Comparison of ENCODE assay signal across 17 cellular contexts in the genomic region with DNA sequence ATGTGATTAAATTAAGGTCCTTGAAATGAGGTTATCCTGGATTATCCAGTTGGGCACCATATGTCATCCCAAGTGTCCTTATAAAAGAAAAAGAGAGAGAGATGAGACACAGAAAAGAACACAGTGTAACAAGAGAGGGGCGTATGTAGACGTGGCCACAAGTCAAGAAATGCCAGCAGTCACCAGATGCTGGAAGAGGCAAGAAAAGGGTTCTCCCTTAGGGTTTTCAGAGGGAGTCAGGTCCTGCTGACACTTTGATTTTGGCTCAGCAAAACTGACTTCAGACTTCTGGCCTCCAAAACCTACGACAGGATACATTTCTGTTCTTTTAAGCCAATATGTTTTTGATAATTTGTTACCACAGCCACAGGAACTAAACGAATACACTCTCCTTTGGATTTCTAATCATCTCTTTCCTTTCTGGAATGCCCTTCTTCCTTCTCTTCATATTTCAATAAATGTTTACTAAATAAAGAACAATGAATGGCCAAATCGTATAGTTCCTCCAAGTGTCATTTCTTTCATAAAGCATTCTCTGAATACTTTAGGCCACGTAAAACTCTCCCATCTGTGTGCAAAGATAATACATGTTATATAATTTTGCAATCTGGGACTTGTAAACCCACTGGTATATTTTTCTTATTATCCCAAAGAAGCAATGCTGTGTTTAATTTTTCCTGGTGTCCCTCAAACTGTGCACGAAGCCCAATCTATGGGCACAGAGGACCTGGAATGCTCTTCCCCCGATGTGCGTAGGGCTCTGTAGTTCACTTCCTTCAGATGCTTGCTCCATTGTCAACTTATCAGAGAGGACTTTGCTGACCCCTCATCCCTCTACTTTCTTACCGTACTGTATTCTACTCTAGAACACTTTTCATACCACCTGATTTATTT.
DNase-seq lines count a peak whose midpoint lies in the region; ATAC-seq and TF ChIP-seq lines count a peak whose summit lies in the region.
"Had no signal": no experiment of that assay in that cellular context is flagged by ENCODE, and none has a peak within 500 bp of the region (broad histone marks: within the 10 kb centered on the region; RNA-seq: fewer than 3 reads in every experiment).

No MANE protein-coding gene starts in this region.

- H3K27me3 Mint-ChIP-seq in immature natural killer cell (ENCODE audit: low read depth in 3 of 3), result no peaks in the 10 kb centered on the region
- H3K27me3 Mint-ChIP-seq: activated naive CD4-positive, alpha-beta T cell treated with anti-CD3 and anti-CD28 coated beads, Interleukin-2, amount 50 U/mL, for 24 hours; T-helper 17 cell had no signal

- peaks cover 3 to 13% (median 10%) of the 10 kb centered on the region in 6 donors for H3K9me3 Mint-ChIP-seq in immature natural killer cell
- H3K9me3 Mint-ChIP-seq: activated naive CD4-positive, alpha-beta T cell treated with anti-CD3 and anti-CD28 coated beads, Interleukin-2, amount 50 U/mL, for 24 hours had no signal

- H2BK5ac ChIP-seq in mesenchymal stem cell (ENCODE audit: low read depth, low read length, poor library complexity, severe bottlenecking), result peak overlapping the region; percentile 31

- no peak overlapping the region for H3K4me3 ChIP-seq in AG10803 (ENCODE audit: low read length)
- no peak overlapping the region for H3K4me3 ChIP-seq in mesenchymal stem cell (ENCODE audit: insufficient read depth in 1 of 2, low read depth in 1 of 2, low read length in 2 of 2)
- H3K4me3 ChIP-seq: BLaER1, tibial nerve had no signal

- no peak overlapping the region for H3K27ac Mint-ChIP-seq in immature natural killer cell
- H3K27ac Mint-ChIP-seq: activated naive CD4-positive, alpha-beta T cell treated with anti-CD3 and anti-CD28 coated beads, Interleukin-2, amount 50 U/mL, for 24 hours; T-helper 17 cell had no signal

- DNase-seq in AG10803 (ENCODE audit: low read depth) (peak; percentile 83), HK-2 (ENCODE audit: unreplicated experiment) (peak; percentile 3), mesenchymal stem cell (no peak), immature natural killer cell (no peak), CD1c-positive myeloid dendritic cell (ENCODE audit: extremely low spot score) (no peak), inferior parietal cortex (ENCODE audit: extremely low spot score) (no peak)
- no peak for DNase-seq in activated naive CD4-positive, alpha-beta T cell treated with Interleukin-2 at 50 U/mL for 16 hours
- DNase-seq: NCI-H1436 treated with DMSO at 0.1 percent for 48 hours; NCI-H510A treated with DMSO at 0.1 percent for 48 hours; stimulated activated CD4-positive, alpha-beta T cell treated with anti-CD3 and anti-CD28 coated beads, Interleukin-4, amount 100 ng/mL, for 4 hours; T-helper 17 cell had no signal

- no peaks in the 10 kb centered on the region for H3K27me3 ChIP-seq in mesenchymal stem cell (ENCODE audit: control insufficient read depth in 1 of 2, insufficient read depth in 1 of 2, low read length in 2 of 2)
- H3K27me3 ChIP-seq: BLaER1, neutrophil, tibial nerve had no signal

- peak overlapping the region in 1 of 2 experiments; percentile 81 for H3K14ac ChIP-seq in mesenchymal stem cell (ENCODE audit: low read length in 2 of 2)

- H3K9ac ChIP-seq in mesenchymal stem cell (ENCODE audit: low read length), result no peak overlapping the region
- H3K9ac ChIP-seq: BLaER1 had no signal

- TF ChIP-seq CTCF in AG10803 (conservative IDR thresholded peaks at IDR 0.05; ENCODE audit: low read length), result no peak

- no peaks in the 10 kb centered on the region for H3K9me3 ChIP-seq in mesenchymal stem cell (ENCODE audit: control insufficient read depth, low read length)
- H3K9me3 ChIP-seq: BLaER1, neutrophil, tibial nerve had no signal

- H3K4me1 Mint-ChIP-seq in immature natural killer cell, result no peaks in the 10 kb centered on the region
- H3K4me1 Mint-ChIP-seq: activated naive CD4-positive, alpha-beta T cell treated with anti-CD3 and anti-CD28 coated beads, Interleukin-2, amount 50 U/mL, for 24 hours; T-helper 17 cell had no signal

- peak overlapping the region; percentile 82 for H3K27ac ChIP-seq in mesenchymal stem cell (ENCODE audit: low read length, poor library complexity, severe bottlenecking)
- H3K27ac ChIP-seq: BLaER1, neutrophil, tibial nerve had no signal

- 70% methylated on average over 9 of the region's 10 CpGs for WGBS in mesenchymal stem cell

- no peak overlapping the region for H2BK120ac ChIP-seq in mesenchymal stem cell (ENCODE audit: low read depth, low read length)

- peaks cover 10 to 17% (median 12%) of the 10 kb centered on the region in 3 donors for H3K36me3 Mint-ChIP-seq in immature natural killer cell

- H3K4me1 ChIP-seq in mesenchymal stem cell (ENCODE audit: control insufficient read depth, insufficient read depth, low read depth, low read length), result peaks cover 2% of the 10 kb centered on the region
- H3K4me1 ChIP-seq: BLaER1, tibial nerve had no signal

- no peak overlapping the region for H4K91ac ChIP-seq in mesenchymal stem cell (ENCODE audit: low read length)

- H3K23ac ChIP-seq in mesenchymal stem cell (ENCODE audit: low read length in 2 of 2), result no peak overlapping the region

- peak overlapping the region in 1 of 2 experiments; percentile 85 for H3K4ac ChIP-seq in mesenchymal stem cell (ENCODE audit: low read depth in 1 of 2, low read length in 2 of 2)

- H3K4me2 ChIP-seq in mesenchymal stem cell (ENCODE audit: low read length, poor library complexity, severe bottlenecking), result peak overlapping the region; percentile 9
- H3K4me2 ChIP-seq: BLaER1 had no signal

- no peak overlapping the region for H3K4me3 Mint-ChIP-seq in immature natural killer cell
- H3K4me3 Mint-ChIP-seq: activated naive CD4-positive, alpha-beta T cell treated with anti-CD3 and anti-CD28 coated beads, Interleukin-2, amount 50 U/mL, for 24 hours; T-helper 17 cell had no signal

- H3K18ac ChIP-seq in mesenchymal stem cell (ENCODE audit: low read depth in 1 of 2, low read length in 2 of 2), result peak overlapping the region; percentile 59 to 82

- no peaks in the 10 kb centered on the region for H3K79me1 ChIP-seq in mesenchymal stem cell (replicated peaks; ENCODE audit: low read length, poor library complexity, severe bottlenecking)

- H2BK12ac ChIP-seq in mesenchymal stem cell (ENCODE audit: low read length in 2 of 2), result no peak overlapping the region

- no peak overlapping the region for H2AK5ac ChIP-seq in mesenchymal stem cell (ENCODE audit: low read length, severe bottlenecking)

- peak overlapping the region; percentile 80 for H4K8ac ChIP-seq in mesenchymal stem cell (ENCODE audit: low read length)

- no peak overlapping the region for H2AFZ ChIP-seq in mesenchymal stem cell (ENCODE audit: low read depth, low read length)

- no peak overlapping the region for H2BK15ac ChIP-seq in mesenchymal stem cell (ENCODE audit: low read depth, poor library complexity, severe bottlenecking)

- H3K36me3 ChIP-seq in mesenchymal stem cell (ENCODE audit: control insufficient read depth in 1 of 2, insufficient read depth in 2 of 2, low read depth in 1 of 2, low read length in 2 of 2), result no peaks in the 10 kb centered on the region
- H3K36me3 ChIP-seq: neutrophil, tibial nerve had no signal

- ATAC-seq in SK-N-SH treated with all-trans-retinoic acid at 6 μM for 48 hours, result peak; percentile 74
- ATAC-seq: sciatic nerve, T-helper 17 cell had no signal

TF ChIP-seq in SK-N-SH treated with all-trans-retinoic acid at 6 μM for 48 hours, 23 proteins besides CTCF, POLR2A, EP300 and RAD21:
- TF ChIP-seq ARNTL (CRISPR knock-in tag; IDR thresholded peaks at IDR 0.05; ENCODE audit: borderline replicate concordance, low read depth), result no peak
- TF ChIP-seq, protein P1, sequence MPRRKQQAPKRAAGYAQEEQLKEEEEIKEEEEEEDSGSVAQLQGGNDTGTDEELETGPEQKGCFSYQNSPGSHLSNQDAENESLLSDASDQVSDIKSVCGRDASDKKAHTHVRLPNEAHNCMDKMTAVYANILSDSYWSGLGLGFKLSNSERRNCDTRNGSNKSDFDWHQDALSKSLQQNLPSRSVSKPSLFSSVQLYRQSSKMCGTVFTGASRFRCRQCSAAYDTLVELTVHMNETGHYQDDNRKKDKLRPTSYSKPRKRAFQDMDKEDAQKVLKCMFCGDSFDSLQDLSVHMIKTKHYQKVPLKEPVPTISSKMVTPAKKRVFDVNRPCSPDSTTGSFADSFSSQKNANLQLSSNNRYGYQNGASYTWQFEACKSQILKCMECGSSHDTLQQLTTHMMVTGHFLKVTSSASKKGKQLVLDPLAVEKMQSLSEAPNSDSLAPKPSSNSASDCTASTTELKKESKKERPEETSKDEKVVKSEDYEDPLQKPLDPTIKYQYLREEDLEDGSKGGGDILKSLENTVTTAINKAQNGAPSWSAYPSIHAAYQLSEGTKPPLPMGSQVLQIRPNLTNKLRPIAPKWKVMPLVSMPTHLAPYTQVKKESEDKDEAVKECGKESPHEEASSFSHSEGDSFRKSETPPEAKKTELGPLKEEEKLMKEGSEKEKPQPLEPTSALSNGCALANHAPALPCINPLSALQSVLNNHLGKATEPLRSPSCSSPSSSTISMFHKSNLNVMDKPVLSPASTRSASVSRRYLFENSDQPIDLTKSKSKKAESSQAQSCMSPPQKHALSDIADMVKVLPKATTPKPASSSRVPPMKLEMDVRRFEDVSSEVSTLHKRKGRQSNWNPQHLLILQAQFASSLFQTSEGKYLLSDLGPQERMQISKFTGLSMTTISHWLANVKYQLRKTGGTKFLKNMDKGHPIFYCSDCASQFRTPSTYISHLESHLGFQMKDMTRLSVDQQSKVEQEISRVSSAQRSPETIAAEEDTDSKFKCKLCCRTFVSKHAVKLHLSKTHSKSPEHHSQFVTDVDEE (CRISPR knock-in tag; IDR thresholded peaks at IDR 0.05), result no peak
TF ChIP-seq in SK-N-SH treated with all-trans-retinoic acid at 6 μM for 48 hours: peak in this region for 0.

Comparison
In these comparisons a context has a peak if more than half of its experiments do, and no peak if none do; other contexts are left out.
1. DNase-seq: peak in AG10803 (single experiment) and HK-2 (single experiment); none in mesenchymal stem cell (single experiment), immature natural killer cell (0 of 3), CD1c-positive myeloid dendritic cell (single experiment), inferior parietal cortex (single experiment) and activated naive CD4-positive, alpha-beta T cell treated with Interleukin-2 at 50 U/mL for 16 hours (single experiment).